Comparison of ENCODE assay signal across 24 cellular contexts in genomic region chr1:14977338-14977931, GRCh38.
DNase-seq lines count a peak whose midpoint lies in the region; ATAC-seq, FAIRE-seq and TF ChIP-seq lines count a peak whose summit lies in the region.
"Had no signal": no experiment of that assay in that cellular context is flagged by ENCODE, and none has a peak within 500 bp of the region (broad histone marks: within the 10 kb centered on the region; RNA-seq: fewer than 3 reads in every experiment).

No MANE protein-coding gene starts in this region.

- H3K36me3 ChIP-seq in spleen = peaks cover 0 to 20% (median 0%) of the 10 kb centered on the region in 6 donors
- H3K36me3 ChIP-seq: esophagus muscularis mucosa, tibial artery had no signal

- TF ChIP-seq CTCF in foreskin keratinocyte (conservative IDR thresholded peaks at IDR 0.05) (no peak), spleen (IDR thresholded peaks at IDR 0.05 in 8 of 11, conservative IDR thresholded peaks at IDR 0.05 in 3 of 11) (no peak), D721Med (IDR thresholded peaks at IDR 0.05; ENCODE audit: insufficient read depth, missing control alignments) (no peak)

- H3K27ac ChIP-seq in foreskin keratinocyte = no peak overlapping the region
- H3K27ac ChIP-seq in spleen = peak overlapping the region in 6 of 8 donors; percentile 22 to 63 (median 58)
- H3K27ac ChIP-seq: 22Rv1, esophagus muscularis mucosa had no signal

- TF ChIP-seq POLR2A in spleen (IDR thresholded peaks at IDR 0.05) = no peak

- 75 to 80% (median 76%) methylated on average over 12 to 15 of the region's 15 CpGs for WGBS in spleen, 5 donors

- ATAC-seq in foreskin keratinocyte = peak; percentile 16
- ATAC-seq in GM19351 (IDR thresholded peaks at IDR 0.05; ENCODE audit: unreplicated experiment) = no peak
- no peak for ATAC-seq in HG03469 (IDR thresholded peaks at IDR 0.05; ENCODE audit: unreplicated experiment)
- ATAC-seq: activated T-helper 17 cell treated with anti-CD3 and anti-CD28 coated beads, Interleukin-2, amount 50 U/mL, for 72 hours had no signal

- H3K4me3 ChIP-seq in spleen = no peak overlapping the region
- H3K4me3 ChIP-seq: esophagus muscularis mucosa, tibial artery had no signal

- H3K27me3 ChIP-seq in foreskin keratinocyte (no peaks in the 10 kb centered on the region), spleen (replicated peaks in 1 of 7) (no peaks in the 10 kb centered on the region)
- H3K27me3 ChIP-seq: esophagus muscularis mucosa, tibial artery had no signal

- FAIRE-seq in D721Med (lab: Jason Lieb, UNC) = no peak

- DNase-seq in DMS153 (lab: John Stamatoyannopoulos, UW) = peak; percentile 0
- DNase-seq in DMS153 treated with DMSO at 0.1 percent for 48 hours (lab: John Stamatoyannopoulos, UW; ENCODE audit: unreplicated experiment) = no peak
- DNase-seq in SW480 (ENCODE audit: low spot score) = peak; percentile 62
- no peak for DNase-seq in foreskin keratinocyte
- DNase-seq in spleen = no peak
- DNase-seq in D721Med (ENCODE audit: insufficient read length, low spot score) = no peak
- DNase-seq: activated CD4-positive, alpha-beta T cell treated with anti-CD3 and anti-CD28 coated beads, Interleukin-2, amount 50 U/mL, for 1 hour; activated naive CD8-positive, alpha-beta T cell treated with anti-CD3 and anti-CD28 coated beads for 36 hours; CD8-positive, alpha-beta memory T cell; cerebellar nuclear complex; H7; Karpas-422; NCI-H1048; NCI-H2029; NCI-H345; NCI-H82; SIG-M5; stimulated activated CD4-positive, alpha-beta T cell treated with anti-CD3 and anti-CD28 coated beads, Interleukin-4, amount 100 ng/mL, for 4 hours; tibial artery had no signal

- intact Hi-C loops in spleen (cut with DNase I; ENCODE audit: low total_unique reads) = no loop called here

- peaks cover 0 to 8% (median 0%) of the 10 kb centered on the region in 8 donors for H3K9me3 ChIP-seq in spleen

- H3K4me1 ChIP-seq in foreskin keratinocyte = no peaks in the 10 kb centered on the region
- peaks cover 6 to 85% (median 47%) of the 10 kb centered on the region in 6 donors for H3K4me1 ChIP-seq in spleen

Comparison
In these comparisons a context has a peak if more than half of its experiments do, and no peak if none do; other contexts are left out.
1. DNase-seq: peak in DMS153 (single experiment) and SW480 (single experiment); none in DMS153 treated with DMSO at 0.1 percent for 48 hours (single experiment), foreskin keratinocyte (0 of 2), spleen (single experiment) and D721Med (single experiment).